In genomic region chr11:95556342-95557151, GRCh38 we compare ENCODE assay signal across 1 cellular context.
TF ChIP-seq lines count a peak whose summit lies in the region.

No MANE protein-coding gene starts in this region.

TF ChIP-seq in GM12878, 131 proteins besides CTCF, POLR2A, EP300 and RAD21 (continued from another document):
- TF ChIP-seq ASH2L (IDR thresholded peaks at IDR 0.05; ENCODE audit: borderline replicate concordance, low read depth) (no peak), CBFB (IDR thresholded peaks at IDR 0.05; ENCODE audit: low read depth) (no peak), MYC (IDR thresholded peaks at IDR 0.05; ENCODE audit: insufficient read depth, insufficient read length, insufficient replicate concordance, low read length, severe bottlenecking) (no peak), REST (IDR thresholded peaks at IDR 0.05; ENCODE audit: low read depth, low read length) (no peak), SPI1 (IDR thresholded peaks at IDR 0.05; ENCODE audit: borderline replicate concordance, insufficient read depth, low read depth, low read length) (0 out of 2 replicates have a peak, but pooled peaks have one; percentile 15), ZNF274 (IDR thresholded peaks at IDR 0.05; ENCODE audit: insufficient read depth, insufficient read length) (no peak), ATF7 (IDR thresholded peaks at IDR 0.05; ENCODE audit: low read depth) (no peak; the same call in 1 of the 2 replicates), EED (IDR thresholded peaks at IDR 0.05; ENCODE audit: low read depth) (peak; percentile 78), PKNOX1 (IDR thresholded peaks at IDR 0.05) (peak; percentile 70; the same call in 1 of the 2 replicates), PAX8 (IDR thresholded peaks at IDR 0.05) (no peak), FOXM1 (IDR thresholded peaks at IDR 0.05; ENCODE audit: low read depth, low read length) (peak; percentile 97), STAT1 (conservative IDR thresholded peaks at IDR 0.05) (no peak), ZNF622 (IDR thresholded peaks at IDR 0.05) (no peak), ZBTB40 (IDR thresholded peaks at IDR 0.05; ENCODE audit: borderline replicate concordance) (no peak), FOXK2 (IDR thresholded peaks at IDR 0.05) (no peak), IKZF1 (conservative IDR thresholded peaks at IDR 0.05) (peak; percentile 78; the same call in 1 of the 2 replicates), MTA2 (IDR thresholded peaks at IDR 0.05; ENCODE audit: low read depth) (peak; percentile 77), JUNB (IDR thresholded peaks at IDR 0.05) (peak; percentile 98), SMAD1 (IDR thresholded peaks at IDR 0.05; ENCODE audit: low read depth, partially characterized antibody) (no peak), IRF4 (IDR thresholded peaks at IDR 0.05; ENCODE audit: low read depth, low read length) (peak; percentile 84; the same call in 1 of the 2 replicates), ZNF24 (IDR thresholded peaks at IDR 0.05) (peak; percentile 49; the same call in 1 of the 2 replicates), SP1 (IDR thresholded peaks at IDR 0.05; ENCODE audit: low read depth, low read length) (peak; percentile 40), TCF3 (IDR thresholded peaks at IDR 0.05; ENCODE audit: borderline replicate concordance, insufficient read depth, low read depth, low read length) (no peak), MEF2B (IDR thresholded peaks at IDR 0.05; ENCODE audit: partially characterized antibody, poor library complexity, severe bottlenecking) (peak; percentile 85), KDM1A (IDR thresholded peaks at IDR 0.05; ENCODE audit: borderline replicate concordance) (no peak), RBBP5 (conservative IDR thresholded peaks at IDR 0.05) (no peak), BRCA1 (IDR thresholded peaks at IDR 0.05; ENCODE audit: low read depth, low read length) (no peak), ETV6 (conservative IDR thresholded peaks at IDR 0.05 in 1 of 2, IDR thresholded peaks at IDR 0.05 in 1 of 2; ENCODE audit: borderline replicate concordance in 1 of 2, low read depth in 1 of 2) (peak in 1 of 2 experiments; percentile 65; a peak in 1 of 4 replicates), SREBF1 (IDR thresholded peaks at IDR 0.05; ENCODE audit: low read length) (no peak), MTA3 (IDR thresholded peaks at IDR 0.05; ENCODE audit: borderline replicate concordance, low read length) (peak; percentile 98), MLLT1 (IDR thresholded peaks at IDR 0.05) (0 out of 2 replicates have a peak, but pooled peaks have one; percentile 20), NR2C2 (IDR thresholded peaks at IDR 0.05; ENCODE audit: borderline replicate concordance, control insufficient read depth, insufficient read length, low read depth) (no peak), NR2C1 (IDR thresholded peaks at IDR 0.05) (no peak)
- TF ChIP-seq, protein P1, sequence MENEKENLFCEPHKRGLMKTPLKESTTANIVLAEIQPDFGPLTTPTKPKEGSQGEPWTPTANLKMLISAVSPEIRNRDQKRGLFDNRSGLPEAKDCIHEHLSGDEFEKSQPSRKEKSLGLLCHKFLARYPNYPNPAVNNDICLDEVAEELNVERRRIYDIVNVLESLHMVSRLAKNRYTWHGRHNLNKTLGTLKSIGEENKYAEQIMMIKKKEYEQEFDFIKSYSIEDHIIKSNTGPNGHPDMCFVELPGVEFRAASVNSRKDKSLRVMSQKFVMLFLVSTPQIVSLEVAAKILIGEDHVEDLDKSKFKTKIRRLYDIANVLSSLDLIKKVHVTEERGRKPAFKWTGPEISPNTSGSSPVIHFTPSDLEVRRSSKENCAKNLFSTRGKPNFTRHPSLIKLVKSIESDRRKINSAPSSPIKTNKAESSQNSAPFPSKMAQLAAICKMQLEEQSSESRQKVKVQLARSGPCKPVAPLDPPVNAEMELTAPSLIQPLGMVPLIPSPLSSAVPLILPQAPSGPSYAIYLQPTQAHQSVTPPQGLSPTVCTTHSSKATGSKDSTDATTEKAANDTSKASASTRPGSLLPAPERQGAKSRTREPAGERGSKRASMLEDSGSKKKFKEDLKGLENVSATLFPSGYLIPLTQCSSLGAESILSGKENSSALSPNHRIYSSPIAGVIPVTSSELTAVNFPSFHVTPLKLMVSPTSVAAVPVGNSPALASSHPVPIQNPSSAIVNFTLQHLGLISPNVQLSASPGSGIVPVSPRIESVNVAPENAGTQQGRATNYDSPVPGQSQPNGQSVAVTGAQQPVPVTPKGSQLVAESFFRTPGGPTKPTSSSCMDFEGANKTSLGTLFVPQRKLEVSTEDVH (IDR thresholded peaks at IDR 0.05; ENCODE audit: low read depth, partially characterized antibody) = no peak
- TF ChIP-seq, protein P2, sequence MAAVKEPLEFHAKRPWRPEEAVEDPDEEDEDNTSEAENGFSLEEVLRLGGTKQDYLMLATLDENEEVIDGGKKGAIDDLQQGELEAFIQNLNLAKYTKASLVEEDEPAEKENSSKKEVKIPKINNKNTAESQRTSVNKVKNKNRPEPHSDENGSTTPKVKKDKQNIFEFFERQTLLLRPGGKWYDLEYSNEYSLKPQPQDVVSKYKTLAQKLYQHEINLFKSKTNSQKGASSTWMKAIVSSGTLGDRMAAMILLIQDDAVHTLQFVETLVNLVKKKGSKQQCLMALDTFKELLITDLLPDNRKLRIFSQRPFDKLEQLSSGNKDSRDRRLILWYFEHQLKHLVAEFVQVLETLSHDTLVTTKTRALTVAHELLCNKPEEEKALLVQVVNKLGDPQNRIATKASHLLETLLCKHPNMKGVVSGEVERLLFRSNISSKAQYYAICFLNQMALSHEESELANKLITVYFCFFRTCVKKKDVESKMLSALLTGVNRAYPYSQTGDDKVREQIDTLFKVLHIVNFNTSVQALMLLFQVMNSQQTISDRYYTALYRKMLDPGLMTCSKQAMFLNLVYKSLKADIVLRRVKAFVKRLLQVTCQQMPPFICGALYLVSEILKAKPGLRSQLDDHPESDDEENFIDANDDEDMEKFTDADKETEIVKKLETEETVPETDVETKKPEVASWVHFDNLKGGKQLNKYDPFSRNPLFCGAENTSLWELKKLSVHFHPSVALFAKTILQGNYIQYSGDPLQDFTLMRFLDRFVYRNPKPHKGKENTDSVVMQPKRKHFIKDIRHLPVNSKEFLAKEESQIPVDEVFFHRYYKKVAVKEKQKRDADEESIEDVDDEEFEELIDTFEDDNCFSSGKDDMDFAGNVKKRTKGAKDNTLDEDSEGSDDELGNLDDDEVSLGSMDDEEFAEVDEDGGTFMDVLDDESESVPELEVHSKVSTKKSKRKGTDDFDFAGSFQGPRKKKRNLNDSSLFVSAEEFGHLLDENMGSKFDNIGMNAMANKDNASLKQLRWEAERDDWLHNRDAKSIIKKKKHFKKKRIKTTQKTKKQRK (IDR thresholded peaks at IDR 0.05; ENCODE audit: low read depth, low read length) = no peak
- TF ChIP-seq, protein P3, sequence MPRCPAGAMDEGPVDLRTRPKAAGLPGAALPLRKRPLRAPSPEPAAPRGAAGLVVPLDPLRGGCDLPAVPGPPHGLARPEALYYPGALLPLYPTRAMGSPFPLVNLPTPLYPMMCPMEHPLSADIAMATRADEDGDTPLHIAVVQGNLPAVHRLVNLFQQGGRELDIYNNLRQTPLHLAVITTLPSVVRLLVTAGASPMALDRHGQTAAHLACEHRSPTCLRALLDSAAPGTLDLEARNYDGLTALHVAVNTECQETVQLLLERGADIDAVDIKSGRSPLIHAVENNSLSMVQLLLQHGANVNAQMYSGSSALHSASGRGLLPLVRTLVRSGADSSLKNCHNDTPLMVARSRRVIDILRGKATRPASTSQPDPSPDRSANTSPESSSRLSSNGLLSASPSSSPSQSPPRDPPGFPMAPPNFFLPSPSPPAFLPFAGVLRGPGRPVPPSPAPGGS (IDR thresholded peaks at IDR 0.05; ENCODE audit: borderline replicate concordance, insufficient read depth, low read depth, low read length, poor library complexity, severe bottlenecking) = peak; percentile 91
- TF ChIP-seq, protein P4, sequence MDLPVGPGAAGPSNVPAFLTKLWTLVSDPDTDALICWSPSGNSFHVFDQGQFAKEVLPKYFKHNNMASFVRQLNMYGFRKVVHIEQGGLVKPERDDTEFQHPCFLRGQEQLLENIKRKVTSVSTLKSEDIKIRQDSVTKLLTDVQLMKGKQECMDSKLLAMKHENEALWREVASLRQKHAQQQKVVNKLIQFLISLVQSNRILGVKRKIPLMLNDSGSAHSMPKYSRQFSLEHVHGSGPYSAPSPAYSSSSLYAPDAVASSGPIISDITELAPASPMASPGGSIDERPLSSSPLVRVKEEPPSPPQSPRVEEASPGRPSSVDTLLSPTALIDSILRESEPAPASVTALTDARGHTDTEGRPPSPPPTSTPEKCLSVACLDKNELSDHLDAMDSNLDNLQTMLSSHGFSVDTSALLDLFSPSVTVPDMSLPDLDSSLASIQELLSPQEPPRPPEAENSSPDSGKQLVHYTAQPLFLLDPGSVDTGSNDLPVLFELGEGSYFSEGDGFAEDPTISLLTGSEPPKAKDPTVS (IDR thresholded peaks at IDR 0.05; ENCODE audit: low read depth, low read length) = no peak
- TF ChIP-seq, protein P5, sequence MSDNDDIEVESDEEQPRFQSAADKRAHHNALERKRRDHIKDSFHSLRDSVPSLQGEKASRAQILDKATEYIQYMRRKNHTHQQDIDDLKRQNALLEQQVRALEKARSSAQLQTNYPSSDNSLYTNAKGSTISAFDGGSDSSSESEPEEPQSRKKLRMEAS (IDR thresholded peaks at IDR 0.05; ENCODE audit: low read depth, low read length) = no peak
